9 cellular contexts compared by ENCODE assay signal in the genomic region with DNA sequence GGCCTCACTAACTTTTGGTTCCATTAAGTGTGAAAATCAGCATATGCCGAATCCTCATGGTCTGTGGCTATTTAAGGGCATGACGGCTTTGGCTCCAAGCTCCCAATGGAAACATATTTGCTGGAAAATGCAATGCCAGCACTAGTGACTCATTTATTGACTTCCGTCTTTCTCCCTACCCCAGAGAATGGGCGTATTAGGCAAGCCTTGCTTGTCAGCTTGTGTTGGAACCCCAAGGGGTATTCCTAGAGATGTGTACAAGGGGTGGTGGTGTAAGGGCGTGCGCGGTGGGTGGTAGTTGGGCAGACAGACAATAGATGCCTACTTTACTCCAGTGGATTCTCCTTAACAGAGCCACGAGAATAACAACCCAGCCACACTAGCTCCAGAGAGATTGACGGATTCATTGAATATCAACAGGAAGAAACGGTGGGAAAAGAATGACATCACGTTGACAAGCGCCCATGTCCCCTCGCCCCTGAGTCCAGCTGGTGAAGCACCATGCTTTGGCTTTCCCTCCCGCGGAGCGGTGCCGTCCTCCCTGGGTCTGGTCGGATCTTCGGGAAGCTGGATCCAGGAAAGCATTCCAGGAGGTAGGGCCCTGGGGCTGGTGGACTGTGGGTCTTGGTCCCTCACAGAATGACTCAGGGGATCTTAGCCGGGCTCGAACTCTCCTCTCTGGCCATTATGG. TPM values are rescaled to one million over a fixed set of nuclear protein-coding genes. Genes with fewer than 3 reads are reported as not detected.
DNase-seq lines count a peak whose midpoint lies in the region; ATAC-seq and TF ChIP-seq lines count a peak whose summit lies in the region.
"Had no signal": no experiment of that assay in that cellular context is flagged by ENCODE, and none has a peak within 500 bp of the region (broad histone marks: within the 10 kb centered on the region; RNA-seq: fewer than 3 reads in every experiment).

No MANE protein-coding gene starts in this region.

- H3K9me3 ChIP-seq in ascending aorta: no peaks in the 10 kb centered on the region
- H3K9me3 ChIP-seq in left lung: peaks cover 0 to 7% of the 10 kb centered on the region in 2 donors
- no peaks in the 10 kb centered on the region for H3K9me3 ChIP-seq in thoracic aorta

- intact Hi-C loops in ascending aorta (cut with DNase I): no loop called here
- intact Hi-C loops in left lung (cut with DNase I): no loop called here

- H3K4me3 ChIP-seq in ascending aorta (no peak overlapping the region), left lung (peak overlapping the region in 1 of 2 donors; percentile 25), thoracic aorta (peak overlapping the region; percentile 8)

- DNase-seq in LoVo (ENCODE audit: low spot score) (peak; percentile 23), ascending aorta (ENCODE audit: low spot score in 2 of 2) (no peak), left lung (no peak), thoracic aorta (ENCODE audit: low spot score) (no peak), T1000 (lab: John Stamatoyannopoulos, UW) (no peak), NCI-H128 (lab: John Stamatoyannopoulos, UW; ENCODE audit: unreplicated experiment) (no peak)
- DNase-seq: activated naive CD4-positive, alpha-beta T cell treated with anti-CD3 and anti-CD28 coated beads, Interleukin-2, amount 50 U/mL, for 16 hours; NCI-H748 treated with DMSO at 0.1 percent for 48 hours had no signal

- no peaks in the 10 kb centered on the region for H3K4me1 ChIP-seq in ascending aorta
- H3K4me1 ChIP-seq in left lung: peaks cover 0 to 53% of the 10 kb centered on the region in 2 donors
- no peaks in the 10 kb centered on the region for H3K4me1 ChIP-seq in thoracic aorta (ENCODE audit: control insufficient read depth in 1 of 2, low read depth in 2 of 2)

- H3K36me3 ChIP-seq in ascending aorta (no peaks in the 10 kb centered on the region), left lung (no peaks in the 10 kb centered on the region), thoracic aorta (no peaks in the 10 kb centered on the region)

- H3K27me3 ChIP-seq in ascending aorta (no peaks in the 10 kb centered on the region), left lung (peaks cover 0 to 8% of the 10 kb centered on the region in 2 donors), thoracic aorta (replicated peaks; ENCODE audit: insufficient read depth) (no peaks in the 10 kb centered on the region)

- no peak for TF ChIP-seq CTCF in ascending aorta (IDR thresholded peaks at IDR 0.05)
- TF ChIP-seq CTCF in left lung (IDR thresholded peaks at IDR 0.05): no peak
- TF ChIP-seq CTCF in thoracic aorta (IDR thresholded peaks at IDR 0.05): no peak

- peak; percentile 64 for ATAC-seq in left lung
- ATAC-seq in thoracic aorta (ENCODE audit: insufficient number of reproducible peaks, low FRiP score, low read depth): no peak
- ATAC-seq in GM19467 (IDR thresholded peaks at IDR 0.05; ENCODE audit: unreplicated experiment): no peak

- H3K27ac ChIP-seq in ascending aorta (peak overlapping the region; percentile 48 to 64), left lung (peak overlapping the region; percentile 63 to 91), thoracic aorta (peak overlapping the region; percentile 34 to 67)

RNA-seq across cellular contexts. Expression of a gene that starts 10.3 kb away (rescaled TPM):
- total RNA-seq in ascending aorta (not detected), left lung (1 to 10 TPM in 1 of 2 donors, under 1 TPM in 1; 0.58 to 1.6 TPM), thoracic aorta (under 1 TPM; 0.81 to 0.85 TPM)

RNA-seq across cellular contexts. Expression of a gene that starts 25.0 kb away (rescaled TPM):
- not detected for total RNA-seq in ascending aorta
- total RNA-seq in left lung: 10 to 100 TPM in 1 of 2 donors, 1 to 10 TPM in 1; 6.6 to 11.0 TPM
- 1 to 10 TPM; 2.5 to 4.3 TPM for total RNA-seq in thoracic aorta

RNA-seq across cellular contexts. Expression of a gene that starts 46.4 kb away (rescaled TPM):
- total RNA-seq in ascending aorta (not detected), left lung (under 1 TPM in 1 of 2 donors, not detected in 1; 0.76 TPM), thoracic aorta (not detected)

RNA-seq across cellular contexts. Expression of a gene that starts 54.5 kb away (rescaled TPM):
- total RNA-seq in ascending aorta: 21.9 TPM
- total RNA-seq in left lung: 10 to 100 TPM in 1 of 2 donors, 1 to 10 TPM in 1; 9.1 to 35.5 TPM
- total RNA-seq in thoracic aorta: 1 to 10 TPM; 7.7 to 8.0 TPM
